Comparison of ENCODE assay signal across 1 cellular context in the genomic region with DNA sequence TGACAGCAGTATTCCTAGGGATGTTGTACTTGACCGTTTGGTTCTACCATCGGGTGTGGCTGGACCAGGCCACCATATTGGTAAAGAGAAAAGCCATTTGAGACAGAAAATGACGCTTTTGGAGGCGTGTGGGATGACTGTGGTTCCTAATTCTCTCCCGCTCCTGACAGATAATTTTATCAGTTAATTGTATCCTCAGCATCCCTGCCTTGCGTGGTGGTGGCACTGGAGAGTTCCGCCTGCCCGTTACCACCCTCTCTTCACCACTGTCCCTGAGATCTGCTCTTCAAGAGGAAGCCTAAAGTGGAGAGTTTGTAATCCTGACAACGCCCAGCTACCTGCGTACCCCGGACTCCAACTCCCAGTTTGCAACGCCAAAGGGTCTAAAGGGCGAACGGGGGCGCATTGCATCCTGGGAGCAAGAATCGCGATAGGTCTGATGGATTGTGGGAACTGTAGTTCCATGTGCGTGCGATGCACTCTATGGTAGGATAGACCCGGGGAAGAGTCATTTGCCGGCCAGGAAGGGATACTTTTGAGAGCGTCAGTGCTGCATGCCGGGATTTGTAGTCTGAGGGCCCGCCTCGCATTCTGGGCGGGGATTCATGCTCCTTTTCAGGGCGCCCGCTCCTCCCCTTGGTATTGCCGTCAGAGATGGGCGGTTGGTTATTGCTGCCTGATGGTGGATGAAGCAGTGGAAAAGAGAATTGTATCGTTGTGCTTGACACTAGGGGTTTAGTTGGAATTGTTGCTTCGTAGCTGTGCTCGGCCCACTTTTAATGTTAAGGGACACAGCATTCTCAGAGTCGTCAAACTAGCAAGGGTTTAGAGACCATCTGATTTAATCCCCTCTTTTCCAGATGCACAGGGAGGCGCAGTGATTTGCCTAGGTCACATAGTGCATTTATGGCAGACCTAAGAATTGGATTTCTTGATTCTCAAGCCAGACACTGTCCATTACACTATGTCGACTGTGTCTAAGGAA.
TF ChIP-seq lines count a peak whose summit lies in the region.

No MANE protein-coding gene starts in this region.

TF ChIP-seq in K562, 482 proteins besides CTCF, POLR2A, EP300 and RAD21 (continued from another document and continues in another):
- TF ChIP-seq TCFL5 (CRISPR knock-in tag; conservative IDR thresholded peaks at IDR 0.05) (no peak), CBX3 (IDR thresholded peaks at IDR 0.05; ENCODE audit: borderline replicate concordance in 1 of 2, low read length in 2 of 2) (peak in 1 of 2 experiments; percentile 20; a peak in 1 of 3 replicates), POLR2AphosphoS5 (IDR thresholded peaks at IDR 0.05; ENCODE audit: control insufficient read depth, insufficient read depth, low read depth, low read length) (no peak; the same call in 1 of the 2 replicates), POLR2B (IDR thresholded peaks at IDR 0.05; ENCODE audit: low read depth, partially characterized antibody) (no peak), RBM14 (IDR thresholded peaks at IDR 0.05; ENCODE audit: borderline replicate concordance, insufficient read depth, low read depth, low read length) (no peak), ZC3H4 (CRISPR knock-in tag; IDR thresholded peaks at IDR 0.05; ENCODE audit: borderline replicate concordance) (no peak), CCNT2 (IDR thresholded peaks at IDR 0.05; ENCODE audit: borderline replicate concordance, extremely low read depth, insufficient read length, low read depth, low read length) (no peak), RNF2 (IDR thresholded peaks at IDR 0.05) (peak; percentile 62; the same call in 1 of the 2 replicates), ZNF583 (CRISPR knock-in tag; IDR thresholded peaks at IDR 0.05) (peak; percentile 75; the same call in 1 of the 2 replicates), NR1H2 (CRISPR knock-in tag; IDR thresholded peaks at IDR 0.05) (no peak), ZBED1 (IDR thresholded peaks at IDR 0.05) (peak; percentile 99), GABPB1 (CRISPR knock-in tag; IDR thresholded peaks at IDR 0.05) (peak; percentile 88), KLF10 (CRISPR knock-in tag; IDR thresholded peaks at IDR 0.05) (no peak), JUND (IDR thresholded peaks at IDR 0.05; ENCODE audit: borderline replicate concordance, low read depth, low read length) (peak; percentile 79; the same call in 1 of the 2 replicates), JUND (tag; IDR thresholded peaks at IDR 0.05; ENCODE audit: borderline replicate concordance, low read depth, low read length) (peak; percentile 76; the same call in 1 of the 3 replicates), MBD2 (IDR thresholded peaks at IDR 0.05; ENCODE audit: borderline replicate concordance, low read depth) (peak; percentile 98), RHOXF2B (CRISPR knock-in tag; conservative IDR thresholded peaks at IDR 0.05) (0 out of 2 replicates have a peak, but pooled peaks have one; percentile 61), SRF (CRISPR knock-in tag; IDR thresholded peaks at IDR 0.05) (peak in 1 of 2 experiments; percentile 78; a peak in 2 of 4 replicates), ZEB2 (IDR thresholded peaks at IDR 0.05) (peak; percentile 72; the same call in 1 of the 2 replicates), DPF2 (IDR thresholded peaks at IDR 0.05) (peak; percentile 70), EP400 (IDR thresholded peaks at IDR 0.05) (peak; percentile 77), ZNF766 (CRISPR knock-in tag; conservative IDR thresholded peaks at IDR 0.05) (peak; percentile 98), MEIS2 (IDR thresholded peaks at IDR 0.05; ENCODE audit: partially characterized antibody) (no peak), RERE (CRISPR knock-in tag; IDR thresholded peaks at IDR 0.05; ENCODE audit: borderline replicate concordance) (no peak), SNRNP70 (optimal IDR thresholded peaks at IDR 0.05; ENCODE audit: low read depth, low read length) (no peak), MCM3 (IDR thresholded peaks at IDR 0.05) (no peak), ZNF133 (CRISPR knock-in tag; IDR thresholded peaks at IDR 0.05) (no peak), TCF7L2 (IDR thresholded peaks at IDR 0.05; ENCODE audit: low read depth, low read length) (no peak), FOS (IDR thresholded peaks at IDR 0.05; ENCODE audit: extremely low read depth, insufficient read length) (no peak), GATAD2A (IDR thresholded peaks at IDR 0.05) (no peak), NFATC3 (IDR thresholded peaks at IDR 0.05) (0 out of 2 replicates have a peak, but pooled peaks have one; percentile 21), TRIM24 (IDR thresholded peaks at IDR 0.05) (no peak), TOE1 (IDR thresholded peaks at IDR 0.05; ENCODE audit: borderline replicate concordance) (0 out of 2 replicates have a peak, but pooled peaks have one; percentile 33), TOE1 (CRISPR knock-in tag; IDR thresholded peaks at IDR 0.05; ENCODE audit: borderline replicate concordance, low read depth) (no peak), ADNP (tag; IDR thresholded peaks at IDR 0.05) (no peak), SP1 (CRISPR knock-in tag; IDR thresholded peaks at IDR 0.05) (no peak), MXI1 (IDR thresholded peaks at IDR 0.05; ENCODE audit: low read depth, low read length) (peak; percentile 61; the same call in 1 of the 2 replicates), ZFX (CRISPR knock-in tag; IDR thresholded peaks at IDR 0.05) (peak; percentile 88), PRMT5 (CRISPR knock-in tag; IDR thresholded peaks at IDR 0.05) (no peak), SIX5 (IDR thresholded peaks at IDR 0.05; ENCODE audit: borderline replicate concordance in 1 of 2, insufficient read depth in 1 of 2, low read depth in 1 of 2, low read length in 2 of 2) (peak; percentile 100), DDX20 (tag; IDR thresholded peaks at IDR 0.05; ENCODE audit: low read depth) (peak; percentile 51; the same call in 1 of the 2 replicates), SMAD4 (CRISPR knock-in tag; conservative IDR thresholded peaks at IDR 0.05) (0 out of 2 replicates have a peak, but pooled peaks have one; percentile 57), HNRNPUL1 (IDR thresholded peaks at IDR 0.05; ENCODE audit: low read length) (no peak), IRF2 (CRISPR knock-in tag; IDR thresholded peaks at IDR 0.05) (no peak), TAF15 (IDR thresholded peaks at IDR 0.05; ENCODE audit: low read depth, low read length) (no peak), VEZF1 (CRISPR knock-in tag; IDR thresholded peaks at IDR 0.05) (0 out of 2 replicates have a peak, but pooled peaks have one; percentile 6), CBX5 (IDR thresholded peaks at IDR 0.05; ENCODE audit: borderline replicate concordance, low read depth) (no peak), RBM17 (IDR thresholded peaks at IDR 0.05; ENCODE audit: borderline replicate concordance, low read depth, low read length) (no peak)
- TF ChIP-seq, protein P1, sequence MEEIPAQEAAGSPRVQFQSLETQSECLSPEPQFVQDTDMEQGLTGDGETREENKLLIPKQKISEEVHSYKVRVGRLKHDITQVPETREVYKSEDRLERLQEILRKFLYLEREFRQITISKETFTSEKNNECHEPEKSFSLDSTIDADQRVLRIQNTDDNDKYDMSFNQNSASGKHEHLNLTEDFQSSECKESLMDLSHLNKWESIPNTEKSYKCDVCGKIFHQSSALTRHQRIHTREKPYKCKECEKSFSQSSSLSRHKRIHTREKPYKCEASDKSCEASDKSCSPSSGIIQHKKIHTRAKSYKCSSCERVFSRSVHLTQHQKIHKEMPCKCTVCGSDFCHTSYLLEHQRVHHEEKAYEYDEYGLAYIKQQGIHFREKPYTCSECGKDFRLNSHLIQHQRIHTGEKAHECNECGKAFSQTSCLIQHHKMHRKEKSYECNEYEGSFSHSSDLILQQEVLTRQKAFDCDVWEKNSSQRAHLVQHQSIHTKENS (CRISPR knock-in tag; IDR thresholded peaks at IDR 0.05): no peak
- TF ChIP-seq, protein P2, sequence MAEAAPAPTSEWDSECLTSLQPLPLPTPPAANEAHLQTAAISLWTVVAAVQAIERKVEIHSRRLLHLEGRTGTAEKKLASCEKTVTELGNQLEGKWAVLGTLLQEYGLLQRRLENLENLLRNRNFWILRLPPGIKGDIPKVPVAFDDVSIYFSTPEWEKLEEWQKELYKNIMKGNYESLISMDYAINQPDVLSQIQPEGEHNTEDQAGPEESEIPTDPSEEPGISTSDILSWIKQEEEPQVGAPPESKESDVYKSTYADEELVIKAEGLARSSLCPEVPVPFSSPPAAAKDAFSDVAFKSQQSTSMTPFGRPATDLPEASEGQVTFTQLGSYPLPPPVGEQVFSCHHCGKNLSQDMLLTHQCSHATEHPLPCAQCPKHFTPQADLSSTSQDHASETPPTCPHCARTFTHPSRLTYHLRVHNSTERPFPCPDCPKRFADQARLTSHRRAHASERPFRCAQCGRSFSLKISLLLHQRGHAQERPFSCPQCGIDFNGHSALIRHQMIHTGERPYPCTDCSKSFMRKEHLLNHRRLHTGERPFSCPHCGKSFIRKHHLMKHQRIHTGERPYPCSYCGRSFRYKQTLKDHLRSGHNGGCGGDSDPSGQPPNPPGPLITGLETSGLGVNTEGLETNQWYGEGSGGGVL (CRISPR knock-in tag; IDR thresholded peaks at IDR 0.05): no peak
- TF ChIP-seq, protein P3, sequence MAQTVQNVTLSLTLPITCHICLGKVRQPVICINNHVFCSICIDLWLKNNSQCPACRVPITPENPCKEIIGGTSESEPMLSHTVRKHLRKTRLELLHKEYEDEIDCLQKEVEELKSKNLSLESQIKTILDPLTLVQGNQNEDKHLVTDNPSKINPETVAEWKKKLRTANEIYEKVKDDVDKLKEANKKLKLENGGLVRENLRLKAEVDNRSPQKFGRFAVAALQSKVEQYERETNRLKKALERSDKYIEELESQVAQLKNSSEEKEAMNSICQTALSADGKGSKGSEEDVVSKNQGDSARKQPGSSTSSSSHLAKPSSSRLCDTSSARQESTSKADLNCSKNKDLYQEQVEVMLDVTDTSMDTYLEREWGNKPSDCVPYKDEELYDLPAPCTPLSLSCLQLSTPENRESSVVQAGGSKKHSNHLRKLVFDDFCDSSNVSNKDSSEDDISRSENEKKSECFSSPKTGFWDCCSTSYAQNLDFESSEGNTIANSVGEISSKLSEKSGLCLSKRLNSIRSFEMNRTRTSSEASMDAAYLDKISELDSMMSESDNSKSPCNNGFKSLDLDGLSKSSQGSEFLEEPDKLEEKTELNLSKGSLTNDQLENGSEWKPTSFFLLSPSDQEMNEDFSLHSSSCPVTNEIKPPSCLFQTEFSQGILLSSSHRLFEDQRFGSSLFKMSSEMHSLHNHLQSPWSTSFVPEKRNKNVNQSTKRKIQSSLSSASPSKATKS (CRISPR knock-in tag; IDR thresholded peaks at IDR 0.05): no peak
- TF ChIP-seq, protein P4, sequence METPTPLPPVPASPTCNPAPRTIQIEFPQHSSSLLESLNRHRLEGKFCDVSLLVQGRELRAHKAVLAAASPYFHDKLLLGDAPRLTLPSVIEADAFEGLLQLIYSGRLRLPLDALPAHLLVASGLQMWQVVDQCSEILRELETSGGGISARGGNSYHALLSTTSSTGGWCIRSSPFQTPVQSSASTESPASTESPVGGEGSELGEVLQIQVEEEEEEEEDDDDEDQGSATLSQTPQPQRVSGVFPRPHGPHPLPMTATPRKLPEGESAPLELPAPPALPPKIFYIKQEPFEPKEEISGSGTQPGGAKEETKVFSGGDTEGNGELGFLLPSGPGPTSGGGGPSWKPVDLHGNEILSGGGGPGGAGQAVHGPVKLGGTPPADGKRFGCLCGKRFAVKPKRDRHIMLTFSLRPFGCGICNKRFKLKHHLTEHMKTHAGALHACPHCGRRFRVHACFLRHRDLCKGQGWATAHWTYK (CRISPR knock-in tag; IDR thresholded peaks at IDR 0.05): peak; percentile 84
- TF ChIP-seq, protein P5, sequence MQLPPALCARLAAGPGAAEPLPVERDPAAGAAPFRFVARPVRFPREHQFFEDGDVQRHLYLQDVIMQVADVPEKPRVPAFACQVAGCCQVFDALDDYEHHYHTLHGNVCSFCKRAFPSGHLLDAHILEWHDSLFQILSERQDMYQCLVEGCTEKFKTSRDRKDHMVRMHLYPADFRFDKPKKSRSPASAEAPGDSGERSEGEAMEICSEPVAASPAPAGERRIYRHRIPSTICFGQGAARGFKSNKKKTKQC (CRISPR knock-in tag; IDR thresholded peaks at IDR 0.05): no peak
